Comparison of ENCODE assay signal across 25 cellular contexts in genomic region chr2:236129935-236130334, GRCh38. TPM values are rescaled to one million over a fixed set of nuclear protein-coding genes. Genes with fewer than 3 reads are reported as not detected.
"Had no signal": no experiment of that assay in that cellular context is flagged by ENCODE, and none has a peak within 500 bp of the region (broad histone marks: within the 10 kb centered on the region; RNA-seq: fewer than 3 reads in every experiment).

No MANE protein-coding gene starts in this region.

- H3K9me3 ChIP-seq: esophagus squamous epithelium, gastrocnemius medialis, heart right ventricle, left lung, lower lobe of right lung had no signal

- ATAC-seq: gastrocnemius medialis, left cardiac atrium, left lung, left ventricle myocardium superior had no signal

- H3K36me3 ChIP-seq: left lung had no signal

- FAIRE-seq: colon, endothelial cell of umbilical vein, islet of Langerhans, keratinocyte had no signal

- H3K27me3 ChIP-seq: dorsolateral prefrontal cortex, esophagus squamous epithelium, gastrocnemius medialis, heart right ventricle, left lung had no signal

- DNase-seq: dermis blood vessel endothelial cell; effector CD4-positive, alpha-beta T cell; effector memory CD4-positive, alpha-beta T cell; esophagus squamous epithelium; foreskin fibroblast; foreskin melanocyte; gastrocnemius medialis; glutamatergic neuron; heart right ventricle; hippocampal formation; left cardiac atrium; left lung; left ventricle myocardium superior; lower lobe of right lung; mesenchymal stem cell; midbrain had no signal

- H3K27ac ChIP-seq: coronary artery, dorsolateral prefrontal cortex, esophagus squamous epithelium, gastrocnemius medialis, heart right ventricle, left lung, lower lobe of right lung had no signal

- H3K4me1 ChIP-seq: esophagus squamous epithelium, gastrocnemius medialis, heart right ventricle, left lung, lower lobe of right lung had no signal

- H3K4me3 ChIP-seq: coronary artery, dorsolateral prefrontal cortex, esophagus squamous epithelium, gastrocnemius medialis, heart right ventricle, left lung, lower lobe of right lung had no signal

RNA-seq across cellular contexts. Expression of gene GBX2, which starts 38.3 kb away (rescaled TPM):
- total RNA-seq: esophagus squamous epithelium, gastrocnemius medialis, left cardiac atrium, left lung, left ventricle myocardium superior, lower lobe of right lung, mononuclear cell, mucosa of gallbladder had no signal
- polyA plus RNA-seq: esophagus had no signal
